8 cellular contexts compared by ENCODE assay signal in the genomic region with DNA sequence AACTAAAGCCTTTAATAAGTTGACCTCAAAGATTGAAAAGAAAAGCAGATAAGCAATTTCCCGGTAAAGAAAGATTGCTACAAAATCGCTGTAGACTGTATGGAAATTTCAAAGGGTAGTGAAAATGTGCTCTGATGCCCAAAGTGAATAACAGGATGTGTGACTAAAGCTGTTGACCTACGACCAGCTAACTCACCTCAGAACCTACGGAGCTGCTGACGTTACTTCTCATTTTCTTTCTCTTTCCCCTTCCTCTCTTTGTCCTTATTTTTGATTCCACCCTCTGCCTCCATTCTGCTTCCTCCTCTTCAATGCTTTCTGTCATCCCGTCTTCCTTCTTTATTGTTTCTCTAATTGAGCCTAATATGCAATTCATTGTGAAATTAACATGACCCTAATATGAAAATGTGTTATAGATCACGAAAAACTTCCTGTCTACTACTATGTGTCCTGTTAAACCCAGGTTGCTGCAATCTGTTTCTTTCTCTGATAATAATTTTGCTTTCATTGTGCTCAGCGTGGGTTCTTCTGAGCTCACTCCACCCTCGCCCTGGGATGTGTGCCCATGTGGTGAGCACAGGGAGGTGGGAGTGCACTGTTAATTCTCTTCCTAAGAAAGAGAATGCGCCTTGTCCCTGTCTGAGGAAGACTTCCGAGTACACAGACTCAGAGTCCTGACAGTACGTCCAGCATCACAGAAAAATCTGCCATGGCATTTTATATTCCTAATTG.
DNase-seq lines count a peak whose midpoint lies in the region; ATAC-seq and TF ChIP-seq lines count a peak whose summit lies in the region.

No MANE protein-coding gene starts in this region.

- peak overlapping the region; percentile 2 for H3K4me3 Mint-ChIP-seq in activated CD8-positive, alpha-beta T cell treated with anti-CD3 and anti-CD28 coated beads, Interleukin-2, amount 10 ng/mL, durations not matched to agents 7 days and 5 days

- peaks cover 5% of the 10 kb centered on the region for H3K27me3 Mint-ChIP-seq in activated CD8-positive, alpha-beta T cell treated with anti-CD3 and anti-CD28 coated beads, Interleukin-2, amount 10 ng/mL, durations not matched to agents 7 days and 5 days (ENCODE audit: low read depth)

- H3K36me3 ChIP-seq in osteoblast (ENCODE audit: insufficient read depth, low read length) (no peaks in the 10 kb centered on the region), SK-N-SH (replicated peaks in 1 of 2; ENCODE audit: control insufficient read depth in 1 of 2, insufficient read depth in 2 of 2, low read length in 1 of 2) (no peaks in the 10 kb centered on the region), right atrium auricular region (no peaks in the 10 kb centered on the region)

- H3K79me2 ChIP-seq in osteoblast (ENCODE audit: insufficient read depth, low read length) (no peaks in the 10 kb centered on the region), SK-N-SH (ENCODE audit: insufficient read depth) (no peaks in the 10 kb centered on the region)

- H3K9ac ChIP-seq in SK-N-SH, result no peak overlapping the region

- POLR2A ChIA-PET in activated CD8-positive, alpha-beta T cell treated with anti-CD3 and anti-CD28 coated beads, Interleukin-2, amount 10 ng/mL, durations not matched to agents 7 days and 5 days (lab: Charles Lee), result interaction anchor here (0.7 kb wide), 1 partner anchor 1848 kb away, joined by 3 read pairs; no protein-coding TSS in a partner anchor
- POLR2A ChIA-PET in SK-N-SH (lab: Yijun Ruan, JAX), result no interaction called here

- H3K27me3 ChIP-seq in osteoblast (ENCODE audit: insufficient read depth, low read length) (peaks cover 3% of the 10 kb centered on the region), SK-N-SH (ENCODE audit: insufficient read depth) (no peaks in the 10 kb centered on the region), right atrium auricular region (no peaks in the 10 kb centered on the region)

- DNase-seq in activated CD8-positive, alpha-beta T cell treated with anti-CD3 and anti-CD28 coated beads, Interleukin-2, amount 10 ng/mL, durations not matched to agents 7 days and 5 days, result no peak
- DNase-seq in osteoblast (ENCODE audit: insufficient read length, low spot score, missing footprints), result no peak
- DNase-seq in SK-N-SH, result no peak
- no peak for DNase-seq in SKM-1 (lab: John Stamatoyannopoulos, UW; ENCODE audit: unreplicated experiment)
- DNase-seq in AML-193 (lab: John Stamatoyannopoulos, UW), result no peak
- no peak for DNase-seq in right atrium auricular region (ENCODE audit: low spot score)

- peaks cover 10% of the 10 kb centered on the region for H3K4me1 Mint-ChIP-seq in activated CD8-positive, alpha-beta T cell treated with anti-CD3 and anti-CD28 coated beads, Interleukin-2, amount 10 ng/mL, durations not matched to agents 7 days and 5 days (ENCODE audit: low read depth)

- no peaks in the 10 kb centered on the region for H3K9me3 Mint-ChIP-seq in activated CD8-positive, alpha-beta T cell treated with anti-CD3 and anti-CD28 coated beads, Interleukin-2, amount 10 ng/mL, durations not matched to agents 7 days and 5 days (ENCODE audit: insufficient read depth)

- H3K27ac ChIP-seq in osteoblast (ENCODE audit: low read depth, low read length) (no peak overlapping the region), SK-N-SH (ENCODE audit: low read depth in 2 of 2, low read length in 1 of 2) (no peak overlapping the region), right atrium auricular region (peak overlapping the region in 1 of 2 donors; percentile 27)

- TF ChIP-seq RAD21 in SK-N-SH (IDR thresholded peaks at IDR 0.05; ENCODE audit: low read length), result no peak

- no peaks in the 10 kb centered on the region for H3K36me3 Mint-ChIP-seq in activated CD8-positive, alpha-beta T cell treated with anti-CD3 and anti-CD28 coated beads, Interleukin-2, amount 10 ng/mL, durations not matched to agents 7 days and 5 days (ENCODE audit: low read depth)

- H4K20me1 ChIP-seq in osteoblast (ENCODE audit: insufficient read depth, low read length) (no peaks in the 10 kb centered on the region), SK-N-SH (ENCODE audit: insufficient read depth) (no peaks in the 10 kb centered on the region)

- H3K4me1 ChIP-seq in osteoblast (ENCODE audit: insufficient read depth, low read length) (peaks cover 25% of the 10 kb centered on the region), SK-N-SH (ENCODE audit: control insufficient read depth in 1 of 2, insufficient read depth in 2 of 2, low read depth in 1 of 2, low read length in 1 of 2) (peaks cover 22 to 31% of the 10 kb centered on the region in 2 experiments; a peak in 3 of 4 replicates), right atrium auricular region (no peaks in the 10 kb centered on the region)

- TF ChIP-seq CTCF in osteoblast (IDR thresholded peaks at IDR 0.05; ENCODE audit: extremely low read depth, low read depth, low read length), result no peak
- TF ChIP-seq CTCF in SK-N-SH (IDR thresholded peaks at IDR 0.05), result no peak
- no peak for TF ChIP-seq CTCF in right atrium auricular region (IDR thresholded peaks at IDR 0.05)

- H3K4me3 ChIP-seq in osteoblast (ENCODE audit: insufficient read depth, low read length), result no peak overlapping the region
- H3K4me3 ChIP-seq in SK-N-SH (ENCODE audit: low read depth in 2 of 2, low read length in 1 of 2), result no peak overlapping the region
- H3K4me3 ChIP-seq in right atrium auricular region, result no peak overlapping the region

- no peaks in the 10 kb centered on the region for H3K9me3 ChIP-seq in osteoblast (ENCODE audit: low read depth, low read length)
- H3K9me3 ChIP-seq in SK-N-SH, result no peaks in the 10 kb centered on the region
- H3K9me3 ChIP-seq in right atrium auricular region, result no peaks in the 10 kb centered on the region

- H3F3A ChIP-seq in SK-N-SH (replicated peaks; ENCODE audit: insufficient read depth), result peaks cover 21% of the 10 kb centered on the region

- 70% methylated on average over 12 of the region's 12 CpGs for WGBS in SK-N-SH (ENCODE audit: low lambda C conversion rate)

- ATAC-seq in GM18861 (IDR thresholded peaks at IDR 0.05; ENCODE audit: unreplicated experiment), result peak; percentile 77
- ATAC-seq in HG02938 (IDR thresholded peaks at IDR 0.05; ENCODE audit: unreplicated experiment), result peak; percentile 77
- no peak for ATAC-seq in activated CD8-positive, alpha-beta T cell treated with anti-CD3 and anti-CD28 coated beads, Interleukin-2, amount 10 ng/mL, durations not matched to agents 7 days and 5 days

- TF ChIP-seq EP300 in SK-N-SH (IDR thresholded peaks at IDR 0.05; ENCODE audit: borderline replicate concordance in 1 of 2, low read depth in 1 of 2, low read length in 1 of 2), result no peak

- H3K27ac Mint-ChIP-seq in activated CD8-positive, alpha-beta T cell treated with anti-CD3 and anti-CD28 coated beads, Interleukin-2, amount 10 ng/mL, durations not matched to agents 7 days and 5 days, result peak overlapping the region; percentile 3

- CTCF ChIA-PET in activated CD8-positive, alpha-beta T cell treated with anti-CD3 and anti-CD28 coated beads, Interleukin-2, amount 10 ng/mL, durations not matched to agents 7 days and 5 days (lab: Charles Lee), result interaction anchor here (0.9 to 4.9 kb wide), 4 partner anchors 10 to 603 kb away, joined by 3 to 21 read pairs (median 6); no protein-coding TSS in a partner anchor
- CTCF ChIA-PET in SK-N-SH (lab: Yijun Ruan, JAX), result interaction anchor here (1.3 to 7.0 kb wide), 6 partner anchors 9 to 602 kb away, joined by 3 to 25 read pairs (median 8); no protein-coding TSS in a partner anchor

- no peaks in the 10 kb centered on the region for H3K9me2 ChIP-seq in SK-N-SH

- H2AFZ ChIP-seq in osteoblast (ENCODE audit: low read length), result no peak overlapping the region
- no peak overlapping the region; the same call in 1 of the 2 replicates for H2AFZ ChIP-seq in SK-N-SH (ENCODE audit: low read depth)

- peak overlapping the region; percentile 45 for H3K4me2 ChIP-seq in osteoblast (ENCODE audit: insufficient read depth, low read length)
- H3K4me2 ChIP-seq in SK-N-SH, result no peak overlapping the region

TF ChIP-seq in SK-N-SH, 30 proteins besides CTCF, POLR2A, EP300 and RAD21 (continues in another document):
- TF ChIP-seq YY1 (IDR thresholded peaks at IDR 0.05; ENCODE audit: low read depth) (no peak), TEAD4 (IDR thresholded peaks at IDR 0.05; ENCODE audit: borderline replicate concordance, insufficient read depth) (no peak)
- TF ChIP-seq, protein P1, sequence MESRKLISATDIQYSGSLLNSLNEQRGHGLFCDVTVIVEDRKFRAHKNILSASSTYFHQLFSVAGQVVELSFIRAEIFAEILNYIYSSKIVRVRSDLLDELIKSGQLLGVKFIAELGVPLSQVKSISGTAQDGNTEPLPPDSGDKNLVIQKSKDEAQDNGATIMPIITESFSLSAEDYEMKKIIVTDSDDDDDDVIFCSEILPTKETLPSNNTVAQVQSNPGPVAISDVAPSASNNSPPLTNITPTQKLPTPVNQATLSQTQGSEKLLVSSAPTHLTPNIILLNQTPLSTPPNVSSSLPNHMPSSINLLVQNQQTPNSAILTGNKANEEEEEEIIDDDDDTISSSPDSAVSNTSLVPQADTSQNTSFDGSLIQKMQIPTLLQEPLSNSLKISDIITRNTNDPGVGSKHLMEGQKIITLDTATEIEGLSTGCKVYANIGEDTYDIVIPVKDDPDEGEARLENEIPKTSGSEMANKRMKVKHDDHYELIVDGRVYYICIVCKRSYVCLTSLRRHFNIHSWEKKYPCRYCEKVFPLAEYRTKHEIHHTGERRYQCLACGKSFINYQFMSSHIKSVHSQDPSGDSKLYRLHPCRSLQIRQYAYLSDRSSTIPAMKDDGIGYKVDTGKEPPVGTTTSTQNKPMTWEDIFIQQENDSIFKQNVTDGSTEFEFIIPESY (IDR thresholded peaks at IDR 0.05; ENCODE audit: borderline replicate concordance, low read depth), result no peak
